In genomic region chr3:125331243-125331642, GRCh38 we compare ENCODE assay signal across 21 cellular contexts. TPM values are rescaled to one million over a fixed set of nuclear protein-coding genes. Genes with fewer than 3 reads are reported as not detected.
A peak's percentile ranks its signal among the peaks of the same experiment; 100 is the strongest.
DNase-seq lines count a peak whose midpoint lies in the region; ATAC-seq, FAIRE-seq and TF ChIP-seq lines count a peak whose summit lies in the region.
"Had no signal": no experiment of that assay in that cellular context is flagged by ENCODE, and none has a peak within 500 bp of the region (broad histone marks: within the 10 kb centered on the region; RNA-seq: fewer than 3 reads in every experiment).

No MANE protein-coding gene starts in this region.

- H3K4me3 ChIP-seq in astrocyte of the cerebellum (ENCODE audit: low read depth, low read length) = no peak overlapping the region
- H3K4me3 ChIP-seq in pancreas = no peak overlapping the region
- H3K4me3 ChIP-seq: BLaER1, heart right ventricle, lung, SJCRH30 had no signal

- peak; percentile 49 for FAIRE-seq in pancreas (lab: Jason Lieb, UNC)

- no peak overlapping the region for H3K27ac ChIP-seq in pancreas
- H3K27ac ChIP-seq: BLaER1, SJCRH30, VCaP had no signal

- DNase-seq in activated CD4-positive, alpha-beta memory T cell treated with anti-CD3 and anti-CD28 coated beads for 36 hours = no peak
- DNase-seq in activated CD4-positive, alpha-beta memory T cell treated with anti-CD3 and anti-CD28 coated beads, Interleukin-2, amount 10 ng/mL, durations not matched to agents 7 days and 5 days = no peak
- DNase-seq in HFFc6 = no peak
- DNase-seq in astrocyte of the cerebellum (ENCODE audit: low read depth) = peak; percentile 8
- no peak for DNase-seq in pancreas
- DNase-seq in islet precursor cell = no peak
- DNase-seq in activated CD8-positive, alpha-beta memory T cell treated with anti-CD3 and anti-CD28 coated beads, Interleukin-2, amount 50 U/mL, for 48 hours = no peak
- DNase-seq: activated naive CD8-positive, alpha-beta T cell treated with anti-CD3 and anti-CD28 coated beads, Interleukin-2, amount 10 ng/mL, durations not matched to agents 7 days and 5 days; activated T-cell treated with anti-CD3 and anti-CD28 coated beads, Interleukin-2, amount 50 U/mL, for 48 hours; heart right ventricle; immature natural killer cell; NCI-H1694; nucleus accumbens; SJCRH30; stimulated activated CD4-positive, alpha-beta T cell treated with anti-CD3 and anti-CD28 coated beads, Interleukin-4, amount 100 ng/mL, for 24 hours had no signal

- TF ChIP-seq CTCF in HFFc6 (IDR thresholded peaks at IDR 0.05) = no peak
- no peak for TF ChIP-seq CTCF in astrocyte of the cerebellum (IDR thresholded peaks at IDR 0.05; ENCODE audit: low read depth, low read length, missing control alignments)
- no peak for TF ChIP-seq CTCF in pancreas (IDR thresholded peaks at IDR 0.05)

- ATAC-seq in pancreas (no peak), GM19023 (IDR thresholded peaks at IDR 0.05; ENCODE audit: unreplicated experiment) (no peak)
- ATAC-seq: heart right ventricle had no signal

- no peaks in the 10 kb centered on the region for H3K27me3 ChIP-seq in pancreas
- H3K27me3 ChIP-seq: BLaER1, heart right ventricle, SJCRH30 had no signal

- no peak overlapping the region for H3K4me3 Mint-ChIP-seq in activated CD4-positive, alpha-beta memory T cell treated with anti-CD3 and anti-CD28 coated beads for 36 hours
- H3K4me3 Mint-ChIP-seq in activated CD4-positive, alpha-beta memory T cell treated with anti-CD3 and anti-CD28 coated beads, Interleukin-2, amount 10 ng/mL, durations not matched to agents 7 days and 5 days = no peak overlapping the region
- no peak overlapping the region; the same call in 1 of the 2 replicates for H3K4me3 Mint-ChIP-seq in HFFc6
- H3K4me3 Mint-ChIP-seq: activated naive CD8-positive, alpha-beta T cell treated with anti-CD3 and anti-CD28 coated beads, Interleukin-2, amount 10 ng/mL, durations not matched to agents 7 days and 5 days; dendritic cell treated with granulocyte-macrophage colony-stimulating factor and Interleukin-4, amounts not matched to agents 40 ng/mL and 50 ng/mL, for 4 days; immature natural killer cell; T-helper 1 cell treated with Interleukin-12 subunit alpha and Interleukin-12 subunit beta and Interleukin-4 antibody, amounts not matched to agents 30 μg/mL and 1 μg/mL, for 36 hours had no signal

- H3K4me1 ChIP-seq in pancreas = peaks cover 0 to 35% (median 23%) of the 10 kb centered on the region in 3 donors
- H3K4me1 ChIP-seq: SJCRH30 had no signal

- peaks cover 22% of the 10 kb centered on the region for H3K4me1 Mint-ChIP-seq in activated CD4-positive, alpha-beta memory T cell treated with anti-CD3 and anti-CD28 coated beads for 36 hours (ENCODE audit: low read depth)
- peaks cover 5% of the 10 kb centered on the region for H3K4me1 Mint-ChIP-seq in activated CD4-positive, alpha-beta memory T cell treated with anti-CD3 and anti-CD28 coated beads, Interleukin-2, amount 10 ng/mL, durations not matched to agents 7 days and 5 days
- peaks cover 43% of the 10 kb centered on the region for H3K4me1 Mint-ChIP-seq in HFFc6 (ENCODE audit: low read depth)

- in situ Hi-C loops in astrocyte of the cerebellum (cut with HindIII; ENCODE audit: low sequenced_read_pairs) = no loop called here

- H3K27me3 Mint-ChIP-seq in activated CD4-positive, alpha-beta memory T cell treated with anti-CD3 and anti-CD28 coated beads for 36 hours = no peaks in the 10 kb centered on the region
- H3K27me3 Mint-ChIP-seq in activated CD4-positive, alpha-beta memory T cell treated with anti-CD3 and anti-CD28 coated beads, Interleukin-2, amount 10 ng/mL, durations not matched to agents 7 days and 5 days = no peaks in the 10 kb centered on the region
- no peaks in the 10 kb centered on the region for H3K27me3 Mint-ChIP-seq in HFFc6 (ENCODE audit: insufficient read depth)
- H3K27me3 Mint-ChIP-seq: activated naive CD8-positive, alpha-beta T cell treated with anti-CD3 and anti-CD28 coated beads, Interleukin-2, amount 10 ng/mL, durations not matched to agents 7 days and 5 days; dendritic cell treated with granulocyte-macrophage colony-stimulating factor and Interleukin-4, amounts not matched to agents 40 ng/mL and 50 ng/mL, for 4 days had no signal

- peak overlapping the region; percentile 14 for H3K27ac Mint-ChIP-seq in activated CD4-positive, alpha-beta memory T cell treated with anti-CD3 and anti-CD28 coated beads for 36 hours
- H3K27ac Mint-ChIP-seq in activated CD4-positive, alpha-beta memory T cell treated with anti-CD3 and anti-CD28 coated beads, Interleukin-2, amount 10 ng/mL, durations not matched to agents 7 days and 5 days = no peak overlapping the region
- H3K27ac Mint-ChIP-seq in HFFc6 = peak overlapping the region; percentile 19
- H3K27ac Mint-ChIP-seq: activated naive CD8-positive, alpha-beta T cell treated with anti-CD3 and anti-CD28 coated beads, Interleukin-2, amount 10 ng/mL, durations not matched to agents 7 days and 5 days; dendritic cell treated with granulocyte-macrophage colony-stimulating factor and Interleukin-4, amounts not matched to agents 40 ng/mL and 50 ng/mL, for 4 days; T-helper 1 cell treated with Interleukin-12 subunit alpha and Interleukin-12 subunit beta and Interleukin-4 antibody, amounts not matched to agents 30 μg/mL and 1 μg/mL, for 36 hours had no signal

- peaks cover 7% of the 10 kb centered on the region for H3K9me3 Mint-ChIP-seq in activated CD4-positive, alpha-beta memory T cell treated with anti-CD3 and anti-CD28 coated beads for 36 hours
- H3K9me3 Mint-ChIP-seq in activated CD4-positive, alpha-beta memory T cell treated with anti-CD3 and anti-CD28 coated beads, Interleukin-2, amount 10 ng/mL, durations not matched to agents 7 days and 5 days = peaks cover 7% of the 10 kb centered on the region
- peaks cover 5% of the 10 kb centered on the region for H3K9me3 Mint-ChIP-seq in HFFc6

- intact Hi-C loops in activated CD4-positive, alpha-beta memory T cell treated with anti-CD3 and anti-CD28 coated beads for 36 hours (cut with micrococcal nuclease) = no loop called here
- intact Hi-C loops in pancreas (cut with DNase I) = no loop called here

- POLR2A ChIA-PET in activated CD4-positive, alpha-beta memory T cell treated with anti-CD3 and anti-CD28 coated beads for 36 hours (lab: Charles Lee) = no interaction called here
- POLR2A ChIA-PET in activated CD4-positive, alpha-beta memory T cell treated with anti-CD3 and anti-CD28 coated beads, Interleukin-2, amount 10 ng/mL, durations not matched to agents 7 days and 5 days (lab: Charles Lee) = no interaction called here

- CTCF ChIA-PET in activated CD4-positive, alpha-beta memory T cell treated with anti-CD3 and anti-CD28 coated beads for 36 hours (lab: Charles Lee) = interaction anchor here (0.6 kb wide), 1 partner anchor 51 kb away, joined by 3 read pairs; no protein-coding TSS in a partner anchor
- CTCF ChIA-PET in activated CD4-positive, alpha-beta memory T cell treated with anti-CD3 and anti-CD28 coated beads, Interleukin-2, amount 10 ng/mL, durations not matched to agents 7 days and 5 days (lab: Charles Lee) = no interaction called here

- H3K36me3 ChIP-seq in pancreas = peaks cover 0 to 3% (median 0%) of the 10 kb centered on the region in 3 donors

- peaks cover 23% of the 10 kb centered on the region for H3K36me3 Mint-ChIP-seq in activated CD4-positive, alpha-beta memory T cell treated with anti-CD3 and anti-CD28 coated beads for 36 hours
- peaks cover 39% of the 10 kb centered on the region for H3K36me3 Mint-ChIP-seq in activated CD4-positive, alpha-beta memory T cell treated with anti-CD3 and anti-CD28 coated beads, Interleukin-2, amount 10 ng/mL, durations not matched to agents 7 days and 5 days (ENCODE audit: low read depth)
- peaks cover 20% of the 10 kb centered on the region for H3K36me3 Mint-ChIP-seq in HFFc6 (ENCODE audit: low read depth)

- no peaks in the 10 kb centered on the region for H3K9me3 ChIP-seq in pancreas

RNA-seq across cellular contexts. Expression of gene ZNF148, which starts 43.9 kb away (rescaled TPM):
- 10 to 100 TPM; 27.9 to 29.9 TPM for total RNA-seq in activated CD4-positive, alpha-beta memory T cell treated with anti-CD3 and anti-CD28 coated beads for 36 hours
- 10 to 100 TPM; 36.9 to 41.9 TPM for total RNA-seq in activated CD4-positive, alpha-beta memory T cell treated with anti-CD3 and anti-CD28 coated beads, Interleukin-2, amount 10 ng/mL, durations not matched to agents 7 days and 5 days
- 10 to 100 TPM; 41.4 to 51.4 (median 47.5) TPM for total RNA-seq in HFFc6 (2021; fragmentation: NEBNext Ultra II Directional; extraction: Animal tissue kit (Norgen Biotek cat#: 25700))
- total RNA-seq in pancreas = 10 to 100 TPM; 16.4 to 31.2 (median 18.6) TPM
- polyA plus RNA-seq in pancreas = 1 to 10 TPM; 2.1 to 4.6 TPM
